8 cellular contexts compared by ENCODE assay signal in genomic region chr11:72813740-72814138, GRCh38. TPM values are rescaled to one million over a fixed set of nuclear protein-coding genes. Genes with fewer than 3 reads are reported as not detected.
DNase-seq lines count a peak whose midpoint lies in the region; ATAC-seq, FAIRE-seq and TF ChIP-seq lines count a peak whose summit lies in the region.

No MANE protein-coding gene starts in this region.

- H3K9me3 Mint-ChIP-seq in activated CD4-positive, alpha-beta memory T cell treated with anti-CD3 and anti-CD28 coated beads for 36 hours = no peaks in the 10 kb centered on the region

- H3K36me3 Mint-ChIP-seq in activated CD4-positive, alpha-beta memory T cell treated with anti-CD3 and anti-CD28 coated beads for 36 hours = peaks cover 43% of the 10 kb centered on the region

- peak overlapping the region; percentile 97 for H3K27ac Mint-ChIP-seq in activated CD4-positive, alpha-beta memory T cell treated with anti-CD3 and anti-CD28 coated beads for 36 hours

- peak; percentile 23 for FAIRE-seq in GM19239 (lab: Jason Lieb, UNC)

- peaks cover 2% of the 10 kb centered on the region for H3K36me3 ChIP-seq in neuron (ENCODE audit: insufficient read depth, low read length)

- peak; percentile 41 for ATAC-seq in HG03196 (IDR thresholded peaks at IDR 0.05; ENCODE audit: unreplicated experiment)

- H3K4me3 ChIP-seq in fibroblast of villous mesenchyme (ENCODE audit: low read depth, low read length) = peak overlapping the region; percentile 89
- peak overlapping the region; percentile 84 for H3K4me3 ChIP-seq in neuron (ENCODE audit: low read length)

- H2AFZ ChIP-seq in neuron (ENCODE audit: low read depth, low read length) = peak overlapping the region; percentile 94

- POLR2A ChIA-PET in activated CD4-positive, alpha-beta memory T cell treated with anti-CD3 and anti-CD28 coated beads for 36 hours (lab: Charles Lee) = interaction anchor here (0.7 to 3.2 kb wide), 8 partner anchors 15 to 91 kb away, joined by 3 to 19 read pairs (median 4); partner anchors contain the start of gene STARD10

- intact Hi-C loops in activated CD4-positive, alpha-beta memory T cell treated with anti-CD3 and anti-CD28 coated beads for 36 hours (cut with micrococcal nuclease) = loop anchor here (1.0 to 2.0 kb wide), 4 partner anchors 9 to 329 kb away; partner anchors contain the start of genes ARAP1 and FCHSD2

- H3K27me3 ChIP-seq in neuron (ENCODE audit: insufficient read depth, low read length) = no peaks in the 10 kb centered on the region

- H3K4me1 Mint-ChIP-seq in activated CD4-positive, alpha-beta memory T cell treated with anti-CD3 and anti-CD28 coated beads for 36 hours (ENCODE audit: low read depth) = peaks cover 33% of the 10 kb centered on the region

- H3K27me3 Mint-ChIP-seq in activated CD4-positive, alpha-beta memory T cell treated with anti-CD3 and anti-CD28 coated beads for 36 hours = no peaks in the 10 kb centered on the region

- TF ChIP-seq CTCF in fibroblast of villous mesenchyme (IDR thresholded peaks at IDR 0.05; ENCODE audit: insufficient read depth, low read depth, low read length) = no peak

- H3K4me3 Mint-ChIP-seq in activated CD4-positive, alpha-beta memory T cell treated with anti-CD3 and anti-CD28 coated beads for 36 hours = peak overlapping the region; percentile 98

- no peaks in the 10 kb centered on the region for H3K9me3 ChIP-seq in neuron (ENCODE audit: low read length)

- peak; percentile 50 for DNase-seq in DMS114 treated with DMSO at 0.1 percent for 48 hours (lab: John Stamatoyannopoulos, UW; ENCODE audit: unreplicated experiment)
- DNase-seq in GM19239 (ENCODE audit: insufficient read length, low spot score) = no peak
- peak; percentile 79 to 89 for DNase-seq in NCI-H446 (lab: John Stamatoyannopoulos, UW)
- no peak for DNase-seq in activated CD4-positive, alpha-beta memory T cell treated with anti-CD3 and anti-CD28 coated beads for 36 hours
- DNase-seq in fibroblast of villous mesenchyme (ENCODE audit: low read depth) = peak; percentile 82
- DNase-seq in OCI-M2 (lab: John Stamatoyannopoulos, UW; ENCODE audit: unreplicated experiment) = no peak

- CTCF ChIA-PET in activated CD4-positive, alpha-beta memory T cell treated with anti-CD3 and anti-CD28 coated beads for 36 hours (lab: Charles Lee) = interaction anchor here (0.7 to 5.4 kb wide), 24 partner anchors 8 to 439 kb away, joined by 3 to 63 read pairs (median 6); partner anchors contain the start of genes CLPB, FCHSD2 and STARD10

- peaks cover 19% of the 10 kb centered on the region for H3K4me1 ChIP-seq in neuron (ENCODE audit: insufficient read depth, low read length)

RNA-seq across cellular contexts. Expression of gene ATG16L2, which starts 0.5 kb away (rescaled TPM):
- 10 to 100 TPM; 79.7 to 91.1 TPM for total RNA-seq in activated CD4-positive, alpha-beta memory T cell treated with anti-CD3 and anti-CD28 coated beads for 36 hours
- 6.8 and 11.2 TPM in 2 replicates for total RNA-seq in fibroblast of villous mesenchyme

RNA-seq across cellular contexts. Expression of gene STARD10, which starts 19.9 kb away (rescaled TPM):
- 10 to 100 TPM; 14.8 to 16.8 TPM for total RNA-seq in activated CD4-positive, alpha-beta memory T cell treated with anti-CD3 and anti-CD28 coated beads for 36 hours
- 22.5 and 34.5 TPM in 2 replicates for total RNA-seq in fibroblast of villous mesenchyme

Comparison
In these comparisons a context has a peak if more than half of its experiments do, and no peak if none do; other contexts are left out.
1. DNase-seq: peak in DMS114 treated with DMSO at 0.1 percent for 48 hours (single experiment), NCI-H446 (2 of 2) and fibroblast of villous mesenchyme (single experiment); none in GM19239 (single experiment), activated CD4-positive, alpha-beta memory T cell treated with anti-CD3 and anti-CD28 coated beads for 36 hours (single experiment) and OCI-M2 (single experiment).